Comparison of ENCODE assay signal across 8 cellular contexts in the genomic region with DNA sequence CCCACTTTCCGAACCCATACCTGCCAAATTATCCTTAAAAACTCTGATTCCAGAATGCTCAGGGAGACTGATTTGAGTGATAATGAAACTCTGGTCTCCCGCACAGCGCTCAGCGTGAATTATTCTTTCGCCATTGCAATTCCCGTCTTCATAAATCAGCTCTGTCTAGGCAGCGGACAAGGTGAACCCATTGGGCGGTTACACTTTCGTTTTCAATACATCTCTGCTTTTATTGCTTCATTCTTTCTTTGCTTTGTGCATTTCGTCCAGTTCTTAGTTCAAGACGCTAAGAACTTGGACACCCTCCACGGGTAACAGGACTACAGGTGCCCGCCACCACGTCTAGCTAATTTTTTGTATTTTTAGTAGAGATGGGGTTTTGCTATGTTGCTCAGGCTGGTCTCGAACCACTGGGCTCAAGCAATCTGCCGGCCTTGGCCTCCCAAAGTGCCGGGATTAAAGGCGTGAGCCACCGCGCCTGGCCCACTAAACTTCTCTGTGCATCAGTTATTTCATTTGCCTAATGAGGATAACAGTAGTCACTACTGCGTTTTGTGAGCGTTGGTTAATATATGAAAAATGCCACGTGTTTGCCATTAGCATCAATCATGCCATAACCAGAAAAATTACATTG. TPM values are rescaled to one million over a fixed set of nuclear protein-coding genes. Genes with fewer than 3 reads are reported as not detected.
DNase-seq lines count a peak whose midpoint lies in the region; TF ChIP-seq lines count a peak whose summit lies in the region.

No MANE protein-coding gene starts in this region.

- H3K36me3 Mint-ChIP-seq in neural progenitor cell: peaks cover 15% of the 10 kb centered on the region

- no peaks in the 10 kb centered on the region for H3K9me3 ChIP-seq in OCI-LY3 (ENCODE audit: insufficient read depth, low read length)
- H3K9me3 ChIP-seq in effector memory CD4-positive, alpha-beta T cell (ENCODE audit: control insufficient read depth, low read length): no peaks in the 10 kb centered on the region
- peaks cover 5% of the 10 kb centered on the region for H3K9me3 ChIP-seq in neural progenitor cell (ENCODE audit: low read depth)

- H4K20me1 ChIP-seq in OCI-LY3 (ENCODE audit: insufficient read depth, low read length) (peaks cover 33% of the 10 kb centered on the region), neural progenitor cell (ENCODE audit: low read depth) (peaks cover 34% of the 10 kb centered on the region)

- H3K4me1 ChIP-seq in OCI-LY3 (ENCODE audit: low read length) (peaks cover 49% of the 10 kb centered on the region), neural progenitor cell (peaks cover 11% of the 10 kb centered on the region)
- H3K4me1 ChIP-seq in effector memory CD4-positive, alpha-beta T cell (ENCODE audit: control insufficient read depth, insufficient read depth, low read length, poor library complexity, severe bottlenecking): peaks cover 11% of the 10 kb centered on the region

- no peak for TF ChIP-seq CTCF in C4-2B (conservative IDR thresholded peaks at IDR 0.05)
- TF ChIP-seq CTCF in OCI-LY3 (IDR thresholded peaks at IDR 0.05; ENCODE audit: low read depth, low read length): no peak
- no peak for TF ChIP-seq CTCF in neural progenitor cell (IDR thresholded peaks at IDR 0.05)

- H2AFZ ChIP-seq in OCI-LY3 (ENCODE audit: low read depth, low read length) (peak overlapping the region; percentile 78), neural progenitor cell (replicated peaks) (no peak overlapping the region)

- H3K27me3 ChIP-seq in OCI-LY3 (ENCODE audit: low read depth, low read length) (no peaks in the 10 kb centered on the region), neural progenitor cell (no peaks in the 10 kb centered on the region)
- H3K27me3 ChIP-seq in effector memory CD4-positive, alpha-beta T cell (replicated peaks; ENCODE audit: control insufficient read depth, insufficient read depth, low read length, poor library complexity, severe bottlenecking): no peaks in the 10 kb centered on the region

- peaks cover 24% of the 10 kb centered on the region for H3K4me1 Mint-ChIP-seq in neural progenitor cell

- H3K27ac Mint-ChIP-seq in neural progenitor cell: peak overlapping the region; percentile 76

- H3K27ac ChIP-seq in C4-2B (peak overlapping the region; percentile 98), OCI-LY3 (ENCODE audit: low read length) (peak overlapping the region; percentile 81), neural progenitor cell (peak overlapping the region; percentile 74)
- peak overlapping the region; percentile 87 for H3K27ac ChIP-seq in effector memory CD4-positive, alpha-beta T cell (ENCODE audit: insufficient read depth, low read length, poor library complexity, severe bottlenecking)

- peak overlapping the region; percentile 90 for H3K4me3 Mint-ChIP-seq in neural progenitor cell

- H3K79me2 ChIP-seq in OCI-LY3 (ENCODE audit: low read length): peaks cover 41% of the 10 kb centered on the region
- H3K79me2 ChIP-seq in neural progenitor cell (ENCODE audit: low read depth): peaks cover 40% of the 10 kb centered on the region

- no peak for DNase-seq in effector memory CD4-positive, alpha-beta T cell
- DNase-seq in neural progenitor cell (ENCODE audit: low spot score) (no peak), DMS53 treated with DMSO at 0.1 percent for 48 hours (lab: John Stamatoyannopoulos, UW; ENCODE audit: unreplicated experiment) (no peak), NCI-H146 (lab: John Stamatoyannopoulos, UW) (no peak), SIG-M5 treated with dmso at 0.1 percent for 504 hours (lab: John Stamatoyannopoulos, UW; ENCODE audit: unreplicated experiment) (no peak)
- DNase-seq in stimulated activated CD4-positive, alpha-beta T cell treated with anti-CD3 and anti-CD28 coated beads, Interleukin-4, amount 100 ng/mL, for 24 hours: no peak

- H3K27me3 Mint-ChIP-seq in neural progenitor cell (ENCODE audit: insufficient read depth, low read depth): peaks cover 4% of the 10 kb centered on the region

- H3K36me3 ChIP-seq in OCI-LY3 (replicated peaks; ENCODE audit: low read depth, low read length) (peaks cover 37% of the 10 kb centered on the region), neural progenitor cell (peaks cover 7% of the 10 kb centered on the region)
- no peaks in the 10 kb centered on the region for H3K36me3 ChIP-seq in effector memory CD4-positive, alpha-beta T cell (ENCODE audit: control insufficient read depth, insufficient read depth, low read length)

- peaks cover 23% of the 10 kb centered on the region for H3K9me3 Mint-ChIP-seq in neural progenitor cell

- H3F3A ChIP-seq in neural progenitor cell (ENCODE audit: low read depth): peaks cover 15% of the 10 kb centered on the region

- peak overlapping the region; percentile 84 for H3K4me2 ChIP-seq in OCI-LY3 (ENCODE audit: low read length)
- H3K4me2 ChIP-seq in neural progenitor cell: peak overlapping the region; percentile 57

- H3K9ac ChIP-seq in OCI-LY3 (ENCODE audit: low read length) (peak overlapping the region; percentile 74), neural progenitor cell (no peak overlapping the region)

- peak overlapping the region; percentile 78 for H3K4me3 ChIP-seq in OCI-LY3 (ENCODE audit: low read length)
- no peak overlapping the region for H3K4me3 ChIP-seq in effector memory CD4-positive, alpha-beta T cell (ENCODE audit: insufficient read depth, low read depth, low read length, poor library complexity, severe bottlenecking)
- H3K4me3 ChIP-seq in neural progenitor cell: peak overlapping the region; percentile 62

RNA-seq across cellular contexts. Expression of a gene that starts 0.9 kb away (rescaled TPM):
- total RNA-seq in neural progenitor cell (ENCODE audit: low replicate concordance): 446 and 531 TPM in 2 replicates

RNA-seq across cellular contexts. Expression of a gene that starts 36.3 kb away (rescaled TPM):
- 71.5 and 103 TPM in 2 replicates for total RNA-seq in neural progenitor cell (ENCODE audit: low replicate concordance)
